Comparison of ENCODE assay signal across 15 cellular contexts in genomic region chr6:17851001-17851719, GRCh38.
DNase-seq lines count a peak whose midpoint lies in the region; ATAC-seq and TF ChIP-seq lines count a peak whose summit lies in the region.
"Had no signal": no experiment of that assay in that cellular context is flagged by ENCODE, and none has a peak within 500 bp of the region (broad histone marks: within the 10 kb centered on the region; RNA-seq: fewer than 3 reads in every experiment).

No MANE protein-coding gene starts in this region.

- H4K20me1 ChIP-seq in smooth muscle cell (ENCODE audit: low read depth): no peaks in the 10 kb centered on the region

- H3K4me2 ChIP-seq in smooth muscle cell: peak overlapping the region; percentile 54

- peaks cover 3% of the 10 kb centered on the region for H3F3A ChIP-seq in smooth muscle cell (ENCODE audit: low read depth)

- H3K9me3 ChIP-seq in Panc1 (ENCODE audit: control insufficient read depth, insufficient read depth, low read depth, low read length) (no peaks in the 10 kb centered on the region), smooth muscle cell (replicated peaks; ENCODE audit: low read depth) (no peaks in the 10 kb centered on the region)
- H3K9me3 ChIP-seq: HAP-1, psoas muscle, upper lobe of left lung had no signal

- intact Hi-C loops in Panc1 (cut with micrococcal nuclease; ENCODE audit: unreplicated experiment): no loop called here

- no peaks in the 10 kb centered on the region for H3K27me3 ChIP-seq in Panc1 (ENCODE audit: control insufficient read depth, insufficient read depth, low read length)
- no peaks in the 10 kb centered on the region for H3K27me3 ChIP-seq in smooth muscle cell (ENCODE audit: low read depth)
- H3K27me3 ChIP-seq: upper lobe of left lung had no signal

- H3K4me3 ChIP-seq in Panc1 (ENCODE audit: low read depth in 2 of 2, low read length in 2 of 2) (no peak overlapping the region), smooth muscle cell (no peak overlapping the region)
- H3K4me3 ChIP-seq: HAP-1, psoas muscle, upper lobe of left lung had no signal

- no peaks in the 10 kb centered on the region for H3K36me3 ChIP-seq in Panc1 (ENCODE audit: control insufficient read depth, insufficient read depth, low read length)
- H3K36me3 ChIP-seq in smooth muscle cell (ENCODE audit: low read depth): no peaks in the 10 kb centered on the region

- CTCF ChIA-PET in Panc1 (lab: Charles Lee): no interaction called here

- H3K27ac ChIP-seq in Panc1 (ENCODE audit: low read length) (no peak overlapping the region), epithelial cell of prostate (peak overlapping the region; percentile 47), smooth muscle cell (ENCODE audit: low read depth) (peak overlapping the region; percentile 83)
- H3K27ac ChIP-seq: psoas muscle, upper lobe of left lung had no signal

- H3K79me2 ChIP-seq in smooth muscle cell (ENCODE audit: low read depth): no peaks in the 10 kb centered on the region

- BruUV-seq in Panc1 (replicated peaks; lab: Mats Ljungman, UMichigan): no TSS peak

- H3K9ac ChIP-seq in smooth muscle cell (ENCODE audit: low read depth): peak overlapping the region; percentile 34

- DNase-seq in Panc1 (ENCODE audit: low read depth, low spot score): no peak
- no peak for DNase-seq in epithelial cell of prostate (ENCODE audit: low read depth, low spot score)
- no peak for DNase-seq in smooth muscle cell (lab: John Stamatoyannopoulos, UW; ENCODE audit: unreplicated experiment)
- DNase-seq in D341Med (ENCODE audit: low spot score): no peak
- DNase-seq in activated CD8-positive, alpha-beta memory T cell treated with anti-CD3 and anti-CD28 coated beads, Interleukin-2, amount 50 U/mL, for 48 hours: no peak
- DNase-seq: activated naive CD4-positive, alpha-beta T cell treated with anti-CD3 and anti-CD28 coated beads, Interleukin-2, amount 10 ng/mL, durations not matched to agents 7 days and 5 days; NCI-H2171; psoas muscle; stimulated activated CD8-positive, alpha-beta memory T cell treated with anti-CD3 and anti-CD28 coated beads, Interleukin-4, amount 100 ng/mL, for 48 hours; upper lobe of left lung had no signal

- in situ Hi-C loops in Panc1 (cut with HindIII; ENCODE audit: low pct_unique_long_range_greater_than_20kb, low sequenced_read_pairs): no loop called here

- TF ChIP-seq CTCF in Panc1 (IDR thresholded peaks at IDR 0.05): no peak
- TF ChIP-seq CTCF in smooth muscle cell (IDR thresholded peaks at IDR 0.05; ENCODE audit: borderline replicate concordance, insufficient read depth, poor library complexity, severe bottlenecking): no peak

- POLR2A ChIA-PET in Panc1 (lab: Charles Lee): no interaction called here

- H2AFZ ChIP-seq in smooth muscle cell (ENCODE audit: low read depth): no peak overlapping the region

- H3K4me1 ChIP-seq in Panc1 (ENCODE audit: control insufficient read depth, insufficient read depth, low read length) (no peaks in the 10 kb centered on the region), smooth muscle cell (ENCODE audit: low read depth) (peaks cover 7% of the 10 kb centered on the region)
- H3K4me1 ChIP-seq: psoas muscle had no signal

- WGBS in smooth muscle cell (ENCODE audit: low lambda C conversion rate): 54% methylated on average over 3 of the region's 3 CpGs

- ATAC-seq in GM18502 (IDR thresholded peaks at IDR 0.05; ENCODE audit: poor library complexity, unreplicated experiment) (peak; percentile 78), Panc1 (0 out of 2 replicates have a peak, but pooled peaks have one; percentile 17), HG03439 (IDR thresholded peaks at IDR 0.05; ENCODE audit: unreplicated experiment) (no peak), GM21526 (IDR thresholded peaks at IDR 0.05; ENCODE audit: low FRiP score, unreplicated experiment) (no peak)
- ATAC-seq: psoas muscle, WTC11 had no signal

Comparison
In these comparisons a context has a peak if more than half of its experiments do, and no peak if none do; other contexts are left out.
1. ATAC-seq: peak in GM18502 (single experiment) and Panc1 (single experiment); none in HG03439 (single experiment) and GM21526 (single experiment).